1 cellular context compared by ENCODE assay signal in the genomic region with DNA sequence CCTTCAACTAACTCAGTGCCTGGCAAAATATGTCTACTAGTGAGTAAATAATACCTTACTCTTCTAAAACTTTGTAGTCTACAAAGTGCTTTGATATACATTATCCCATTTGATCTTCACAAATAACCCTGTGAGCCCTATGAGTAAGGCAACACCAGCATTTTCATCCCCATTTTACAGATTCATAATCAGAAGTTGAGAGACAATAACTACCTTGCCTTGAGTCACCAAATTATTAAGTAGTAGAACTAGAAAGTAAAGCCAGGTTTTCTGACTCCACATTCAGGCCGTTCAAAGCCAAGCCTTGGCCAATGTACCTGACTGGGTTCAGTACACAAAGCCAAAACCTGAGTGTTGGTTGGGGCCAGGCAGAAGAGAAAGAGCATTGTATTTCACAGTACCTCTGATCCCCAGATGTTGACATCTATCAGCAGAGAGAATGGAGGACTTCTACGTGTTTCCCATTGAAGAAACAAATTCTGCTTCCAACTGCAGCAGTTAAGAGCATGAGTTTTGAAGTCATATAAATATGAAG.
A peak's percentile ranks its signal among the peaks of the same experiment; 100 is the strongest.
TF ChIP-seq lines count a peak whose summit lies in the region.

No MANE protein-coding gene starts in this region.

TF ChIP-seq in HepG2, 621 proteins besides CTCF, POLR2A, EP300 and RAD21 (continued from another document and continues in another):
- TF ChIP-seq, protein P1, sequence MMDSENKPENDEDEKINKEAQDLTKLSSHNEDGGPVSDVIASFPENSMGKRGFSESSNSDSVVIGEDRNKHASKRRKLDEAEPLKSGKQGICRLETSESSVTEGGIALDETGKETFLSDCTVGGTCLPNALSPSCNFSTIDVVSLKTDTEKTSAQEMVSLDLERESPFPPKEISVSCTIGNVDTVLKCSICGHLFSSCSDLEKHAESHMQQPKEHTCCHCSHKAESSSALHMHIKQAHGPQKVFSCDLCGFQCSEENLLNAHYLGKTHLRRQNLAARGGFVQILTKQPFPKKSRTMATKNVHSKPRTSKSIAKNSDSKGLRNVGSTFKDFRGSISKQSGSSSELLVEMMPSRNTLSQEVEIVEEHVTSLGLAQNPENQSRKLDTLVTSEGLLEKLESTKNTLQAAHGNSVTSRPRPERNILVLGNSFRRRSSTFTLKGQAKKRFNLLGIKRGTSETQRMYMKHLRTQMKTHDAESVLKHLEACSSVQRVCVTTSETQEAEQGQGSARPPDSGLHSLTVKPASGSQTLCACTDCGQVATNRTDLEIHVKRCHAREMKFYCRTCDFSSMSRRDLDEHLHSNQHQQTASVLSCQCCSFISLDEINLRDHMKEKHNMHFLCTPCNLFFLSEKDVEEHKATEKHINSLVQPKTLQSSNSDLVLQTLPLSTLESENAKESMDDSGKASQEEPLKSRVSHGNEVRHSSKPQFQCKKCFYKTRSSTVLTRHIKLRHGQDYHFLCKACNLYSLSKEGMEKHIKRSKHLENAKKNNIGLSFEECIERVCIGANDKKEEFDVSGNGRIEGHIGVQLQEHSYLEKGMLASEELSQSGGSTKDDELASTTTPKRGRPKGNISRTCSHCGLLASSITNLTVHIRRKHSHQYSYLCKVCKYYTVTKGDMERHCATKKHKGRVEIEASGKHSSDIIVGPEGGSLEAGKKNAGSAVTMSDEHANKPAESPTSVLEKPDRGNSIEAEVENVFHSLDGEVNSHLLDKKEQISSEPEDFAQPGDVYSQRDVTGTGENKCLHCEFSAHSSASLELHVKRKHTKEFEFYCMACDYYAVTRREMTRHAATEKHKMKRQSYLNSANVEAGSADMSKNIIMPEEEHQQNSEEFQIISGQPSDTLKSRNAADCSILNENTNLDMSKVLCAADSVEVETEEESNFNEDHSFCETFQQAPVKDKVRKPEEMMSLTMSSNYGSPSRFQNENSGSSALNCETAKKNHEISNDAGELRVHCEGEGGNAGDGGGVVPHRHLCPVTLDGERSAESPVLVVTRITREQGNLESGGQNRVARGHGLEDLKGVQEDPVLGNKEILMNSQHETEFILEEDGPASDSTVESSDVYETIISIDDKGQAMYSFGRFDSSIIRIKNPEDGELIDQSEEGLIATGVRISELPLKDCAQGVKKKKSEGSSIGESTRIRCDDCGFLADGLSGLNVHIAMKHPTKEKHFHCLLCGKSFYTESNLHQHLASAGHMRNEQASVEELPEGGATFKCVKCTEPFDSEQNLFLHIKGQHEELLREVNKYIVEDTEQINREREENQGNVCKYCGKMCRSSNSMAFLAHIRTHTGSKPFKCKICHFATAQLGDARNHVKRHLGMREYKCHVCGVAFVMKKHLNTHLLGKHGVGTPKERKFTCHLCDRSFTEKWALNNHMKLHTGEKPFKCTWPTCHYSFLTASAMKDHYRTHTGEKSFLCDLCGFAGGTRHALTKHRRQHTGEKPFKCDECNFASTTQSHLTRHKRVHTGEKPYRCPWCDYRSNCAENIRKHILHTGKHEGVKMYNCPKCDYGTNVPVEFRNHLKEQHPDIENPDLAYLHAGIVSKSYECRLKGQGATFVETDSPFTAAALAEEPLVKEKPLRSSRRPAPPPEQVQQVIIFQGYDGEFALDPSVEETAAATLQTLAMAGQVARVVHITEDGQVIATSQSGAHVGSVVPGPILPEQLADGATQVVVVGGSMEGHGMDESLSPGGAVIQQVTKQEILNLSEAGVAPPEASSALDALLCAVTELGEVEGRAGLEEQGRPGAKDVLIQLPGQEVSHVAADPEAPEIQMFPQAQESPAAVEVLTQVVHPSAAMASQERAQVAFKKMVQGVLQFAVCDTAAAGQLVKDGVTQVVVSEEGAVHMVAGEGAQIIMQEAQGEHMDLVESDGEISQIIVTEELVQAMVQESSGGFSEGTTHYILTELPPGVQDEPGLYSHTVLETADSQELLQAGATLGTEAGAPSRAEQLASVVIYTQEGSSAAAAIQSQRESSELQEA (CRISPR knock-in tag; IDR thresholded peaks at IDR 0.05; ENCODE audit: not compliant biosample characterization): no peak
- TF ChIP-seq ZSCAN20 (CRISPR knock-in tag; IDR thresholded peaks at IDR 0.05; ENCODE audit: borderline replicate concordance): no peak
- TF ChIP-seq MAF1 (CRISPR knock-in tag; IDR thresholded peaks at IDR 0.05; ENCODE audit: borderline replicate concordance): no peak
- TF ChIP-seq TBX2 (CRISPR knock-in tag; IDR thresholded peaks at IDR 0.05; ENCODE audit: borderline replicate concordance): no peak
- TF ChIP-seq, protein P2, sequence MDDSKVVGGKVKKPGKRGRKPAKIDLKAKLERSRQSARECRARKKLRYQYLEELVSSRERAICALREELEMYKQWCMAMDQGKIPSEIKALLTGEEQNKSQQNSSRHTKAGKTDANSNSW (CRISPR knock-in tag; IDR thresholded peaks at IDR 0.05; ENCODE audit: borderline replicate concordance): no peak
- TF ChIP-seq MZF1 (CRISPR knock-in tag; IDR thresholded peaks at IDR 0.05; ENCODE audit: borderline replicate concordance): no peak
- TF ChIP-seq NR2F2 (IDR thresholded peaks at IDR 0.05; ENCODE audit: borderline replicate concordance, low read depth): no peak
- peak; percentile 60; the same call in 1 of the 2 replicates for TF ChIP-seq SIX1 (CRISPR knock-in tag; IDR thresholded peaks at IDR 0.05; ENCODE audit: borderline replicate concordance)
- TF ChIP-seq ZNF263 (CRISPR knock-in tag; IDR thresholded peaks at IDR 0.05): no peak
- no peak for TF ChIP-seq RXRB (CRISPR knock-in tag; IDR thresholded peaks at IDR 0.05; ENCODE audit: borderline replicate concordance)
- TF ChIP-seq, protein P3, sequence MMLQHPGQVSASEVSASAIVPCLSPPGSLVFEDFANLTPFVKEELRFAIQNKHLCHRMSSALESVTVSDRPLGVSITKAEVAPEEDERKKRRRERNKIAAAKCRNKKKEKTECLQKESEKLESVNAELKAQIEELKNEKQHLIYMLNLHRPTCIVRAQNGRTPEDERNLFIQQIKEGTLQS (CRISPR knock-in tag; IDR thresholded peaks at IDR 0.05): no peak
- no peak for TF ChIP-seq JARID2 (CRISPR knock-in tag; IDR thresholded peaks at IDR 0.05; ENCODE audit: insufficient replicate concordance)
- no peak for TF ChIP-seq ZFP36L1 (CRISPR knock-in tag; IDR thresholded peaks at IDR 0.05)
- no peak for TF ChIP-seq IKZF1 (IDR thresholded peaks at IDR 0.05)
- TF ChIP-seq RBFOX2 (IDR thresholded peaks at IDR 0.05; ENCODE audit: low read depth, low read length): no peak
- TF ChIP-seq ZNF101 (CRISPR knock-in tag; IDR thresholded peaks at IDR 0.05; ENCODE audit: borderline replicate concordance, low read depth): no peak
- TF ChIP-seq, protein P4, sequence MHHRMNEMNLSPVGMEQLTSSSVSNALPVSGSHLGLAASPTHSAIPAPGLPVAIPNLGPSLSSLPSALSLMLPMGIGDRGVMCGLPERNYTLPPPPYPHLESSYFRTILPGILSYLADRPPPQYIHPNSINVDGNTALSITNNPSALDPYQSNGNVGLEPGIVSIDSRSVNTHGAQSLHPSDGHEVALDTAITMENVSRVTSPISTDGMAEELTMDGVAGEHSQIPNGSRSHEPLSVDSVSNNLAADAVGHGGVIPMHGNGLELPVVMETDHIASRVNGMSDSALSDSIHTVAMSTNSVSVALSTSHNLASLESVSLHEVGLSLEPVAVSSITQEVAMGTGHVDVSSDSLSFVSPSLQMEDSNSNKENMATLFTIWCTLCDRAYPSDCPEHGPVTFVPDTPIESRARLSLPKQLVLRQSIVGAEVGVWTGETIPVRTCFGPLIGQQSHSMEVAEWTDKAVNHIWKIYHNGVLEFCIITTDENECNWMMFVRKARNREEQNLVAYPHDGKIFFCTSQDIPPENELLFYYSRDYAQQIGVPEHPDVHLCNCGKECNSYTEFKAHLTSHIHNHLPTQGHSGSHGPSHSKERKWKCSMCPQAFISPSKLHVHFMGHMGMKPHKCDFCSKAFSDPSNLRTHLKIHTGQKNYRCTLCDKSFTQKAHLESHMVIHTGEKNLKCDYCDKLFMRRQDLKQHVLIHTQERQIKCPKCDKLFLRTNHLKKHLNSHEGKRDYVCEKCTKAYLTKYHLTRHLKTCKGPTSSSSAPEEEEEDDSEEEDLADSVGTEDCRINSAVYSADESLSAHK (CRISPR knock-in tag; IDR thresholded peaks at IDR 0.05; ENCODE audit: borderline replicate concordance): no peak
- no peak for TF ChIP-seq ZNF776 (CRISPR knock-in tag; IDR thresholded peaks at IDR 0.05)
- TF ChIP-seq EEA1 (CRISPR knock-in tag; IDR thresholded peaks at IDR 0.05; ENCODE audit: borderline replicate concordance): no peak
- TF ChIP-seq, protein P5, sequence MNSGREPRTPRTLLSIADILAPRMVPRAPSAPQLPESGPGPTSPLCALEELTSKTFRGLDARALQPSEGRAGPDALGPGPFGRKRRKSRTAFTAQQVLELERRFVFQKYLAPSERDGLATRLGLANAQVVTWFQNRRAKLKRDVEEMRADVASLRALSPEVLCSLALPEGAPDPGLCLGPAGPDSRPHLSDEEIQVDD (CRISPR knock-in tag; IDR thresholded peaks at IDR 0.05; ENCODE audit: borderline replicate concordance): no peak
- no peak for TF ChIP-seq HOXD1 (CRISPR knock-in tag; IDR thresholded peaks at IDR 0.05)
- TF ChIP-seq, protein P6, sequence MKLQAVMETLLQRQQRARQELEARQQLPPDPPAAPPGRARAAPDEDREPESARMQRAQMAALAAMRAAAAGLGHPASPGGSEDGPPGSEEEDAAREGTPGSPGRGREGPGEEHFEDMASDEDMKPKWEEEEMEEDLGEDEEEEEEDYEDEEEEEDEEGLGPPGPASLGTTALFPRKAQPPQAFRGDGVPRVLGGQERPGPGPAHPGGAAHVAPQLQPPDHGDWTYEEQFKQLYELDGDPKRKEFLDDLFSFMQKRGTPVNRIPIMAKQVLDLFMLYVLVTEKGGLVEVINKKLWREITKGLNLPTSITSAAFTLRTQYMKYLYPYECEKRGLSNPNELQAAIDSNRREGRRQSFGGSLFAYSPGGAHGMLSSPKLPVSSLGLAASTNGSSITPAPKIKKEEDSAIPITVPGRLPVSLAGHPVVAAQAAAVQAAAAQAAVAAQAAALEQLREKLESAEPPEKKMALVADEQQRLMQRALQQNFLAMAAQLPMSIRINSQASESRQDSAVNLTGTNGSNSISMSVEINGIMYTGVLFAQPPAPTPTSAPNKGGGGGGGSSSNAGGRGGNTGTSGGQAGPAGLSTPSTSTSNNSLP (IDR thresholded peaks at IDR 0.05; ENCODE audit: low read depth, low read length): no peak
- TF ChIP-seq FOXA3 (CRISPR knock-in tag; IDR thresholded peaks at IDR 0.05): peak; percentile 70
- TF ChIP-seq MLLT10 (CRISPR knock-in tag; IDR thresholded peaks at IDR 0.05): no peak
- no peak for TF ChIP-seq PTBP1 (IDR thresholded peaks at IDR 0.05; ENCODE audit: low read depth, low read length, poor library complexity, severe bottlenecking)
- TF ChIP-seq ZNF7 (CRISPR knock-in tag; IDR thresholded peaks at IDR 0.05): no peak
- no peak for TF ChIP-seq GABPA (IDR thresholded peaks at IDR 0.05; ENCODE audit: low read depth, low read length)
- TF ChIP-seq GABPA (CRISPR knock-in tag; IDR thresholded peaks at IDR 0.05; ENCODE audit: low read depth): no peak
- TF ChIP-seq ZNF33B (CRISPR knock-in tag; IDR thresholded peaks at IDR 0.05): no peak
- TF ChIP-seq ZNF883 (CRISPR knock-in tag; IDR thresholded peaks at IDR 0.05; ENCODE audit: not compliant biosample characterization): no peak
- TF ChIP-seq STAT5B (CRISPR knock-in tag; IDR thresholded peaks at IDR 0.05): no peak
- no peak for TF ChIP-seq JUND (CRISPR knock-in tag; IDR thresholded peaks at IDR 0.05)
- TF ChIP-seq BORCS8-MEF2B (CRISPR knock-in tag; IDR thresholded peaks at IDR 0.05): no peak
- TF ChIP-seq SOX13 (IDR thresholded peaks at IDR 0.05): no peak
- peak in 1 of 2 experiments; percentile 87; a peak in 2 of 4 replicates for TF ChIP-seq SOX13 (CRISPR knock-in tag; conservative IDR thresholded peaks at IDR 0.05 in 1 of 2, IDR thresholded peaks at IDR 0.05 in 1 of 2)
- no peak for TF ChIP-seq ZNF256 (CRISPR knock-in tag; conservative IDR thresholded peaks at IDR 0.05)
- TF ChIP-seq MAZ (IDR thresholded peaks at IDR 0.05; ENCODE audit: borderline replicate concordance, low read depth, low read length): no peak
- no peak for TF ChIP-seq MAZ (CRISPR knock-in tag; IDR thresholded peaks at IDR 0.05; ENCODE audit: low read depth)
- TF ChIP-seq ZNF234 (CRISPR knock-in tag; conservative IDR thresholded peaks at IDR 0.05): no peak
- no peak for TF ChIP-seq ZSCAN9 (CRISPR knock-in tag; IDR thresholded peaks at IDR 0.05; ENCODE audit: borderline replicate concordance)
- TF ChIP-seq NFE2L2 (IDR thresholded peaks at IDR 0.05; ENCODE audit: low read length): no peak
- no peak for TF ChIP-seq MAFF (IDR thresholded peaks at IDR 0.05; ENCODE audit: low read depth, low read length)
- TF ChIP-seq LCORL (IDR thresholded peaks at IDR 0.05): no peak
- TF ChIP-seq LCORL (CRISPR knock-in tag; IDR thresholded peaks at IDR 0.05): peak; percentile 55; the same call in 1 of the 2 replicates
- TF ChIP-seq ZNF572 (CRISPR knock-in tag; IDR thresholded peaks at IDR 0.05): no peak
- TF ChIP-seq HDAC2 (CRISPR knock-in tag; IDR thresholded peaks at IDR 0.05): no peak
- TF ChIP-seq, protein P7, sequence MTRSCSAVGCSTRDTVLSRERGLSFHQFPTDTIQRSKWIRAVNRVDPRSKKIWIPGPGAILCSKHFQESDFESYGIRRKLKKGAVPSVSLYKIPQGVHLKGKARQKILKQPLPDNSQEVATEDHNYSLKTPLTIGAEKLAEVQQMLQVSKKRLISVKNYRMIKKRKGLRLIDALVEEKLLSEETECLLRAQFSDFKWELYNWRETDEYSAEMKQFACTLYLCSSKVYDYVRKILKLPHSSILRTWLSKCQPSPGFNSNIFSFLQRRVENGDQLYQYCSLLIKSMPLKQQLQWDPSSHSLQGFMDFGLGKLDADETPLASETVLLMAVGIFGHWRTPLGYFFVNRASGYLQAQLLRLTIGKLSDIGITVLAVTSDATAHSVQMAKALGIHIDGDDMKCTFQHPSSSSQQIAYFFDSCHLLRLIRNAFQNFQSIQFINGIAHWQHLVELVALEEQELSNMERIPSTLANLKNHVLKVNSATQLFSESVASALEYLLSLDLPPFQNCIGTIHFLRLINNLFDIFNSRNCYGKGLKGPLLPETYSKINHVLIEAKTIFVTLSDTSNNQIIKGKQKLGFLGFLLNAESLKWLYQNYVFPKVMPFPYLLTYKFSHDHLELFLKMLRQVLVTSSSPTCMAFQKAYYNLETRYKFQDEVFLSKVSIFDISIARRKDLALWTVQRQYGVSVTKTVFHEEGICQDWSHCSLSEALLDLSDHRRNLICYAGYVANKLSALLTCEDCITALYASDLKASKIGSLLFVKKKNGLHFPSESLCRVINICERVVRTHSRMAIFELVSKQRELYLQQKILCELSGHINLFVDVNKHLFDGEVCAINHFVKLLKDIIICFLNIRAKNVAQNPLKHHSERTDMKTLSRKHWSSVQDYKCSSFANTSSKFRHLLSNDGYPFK (CRISPR knock-in tag; IDR thresholded peaks at IDR 0.05; ENCODE audit: borderline replicate concordance): no peak
- no peak for TF ChIP-seq NFIB (CRISPR knock-in tag; IDR thresholded peaks at IDR 0.05; ENCODE audit: borderline replicate concordance)
- TF ChIP-seq, protein P8, sequence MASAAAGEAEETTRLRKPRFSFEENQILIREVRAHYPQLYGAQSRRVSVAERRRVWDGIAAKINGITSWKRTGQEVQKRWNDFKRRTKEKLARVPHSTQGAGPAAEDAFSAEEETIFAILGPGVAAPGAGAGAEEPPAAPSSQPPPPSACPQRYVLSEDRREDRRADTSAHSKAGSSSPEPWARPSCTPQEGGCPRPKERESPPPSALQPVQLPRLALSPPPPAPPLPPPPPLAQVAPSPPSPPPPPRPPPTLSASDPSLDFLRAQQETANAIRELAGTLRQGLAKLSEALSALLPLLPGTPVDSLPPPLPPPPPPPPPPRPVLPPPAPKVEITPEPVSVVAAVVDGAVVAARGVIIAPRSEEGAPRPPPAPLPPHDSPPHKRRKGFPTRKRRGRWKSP (CRISPR knock-in tag; IDR thresholded peaks at IDR 0.05): no peak
- no peak for TF ChIP-seq NFYB (CRISPR knock-in tag; IDR thresholded peaks at IDR 0.05)
- TF ChIP-seq TSC22D2 (CRISPR knock-in tag; IDR thresholded peaks at IDR 0.05; ENCODE audit: borderline replicate concordance): no peak
- no peak for TF ChIP-seq KDM3A (CRISPR knock-in tag; IDR thresholded peaks at IDR 0.05; ENCODE audit: low read depth)
- no peak for TF ChIP-seq KLF13 (CRISPR knock-in tag; IDR thresholded peaks at IDR 0.05)
- TF ChIP-seq ATF7 (IDR thresholded peaks at IDR 0.05): no peak
- TF ChIP-seq ATF7 (CRISPR knock-in tag; IDR thresholded peaks at IDR 0.05): no peak
